ENCODE assay signal across 8 cellular contexts in the genomic region with DNA sequence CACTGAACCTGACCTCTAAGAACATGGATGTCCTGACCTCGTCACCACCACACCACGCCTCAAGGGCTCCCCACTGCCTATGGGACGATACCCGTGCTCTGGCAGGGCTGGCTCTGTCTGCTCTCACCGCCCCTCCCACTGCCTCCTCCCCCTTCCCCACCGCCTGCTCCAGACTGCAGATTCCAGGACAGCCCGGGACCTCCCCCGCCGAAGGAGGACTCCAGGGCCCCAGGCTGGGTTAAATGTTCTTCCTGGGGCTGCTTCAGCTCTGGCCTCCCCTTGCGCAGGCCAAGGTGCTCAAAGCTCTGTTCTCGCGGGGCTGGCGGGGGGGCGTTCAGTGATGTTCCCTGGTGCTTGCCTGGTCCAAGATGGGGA. TPM values are rescaled to one million over a fixed set of nuclear protein-coding genes. Genes with fewer than 3 reads are reported as not detected.
DNase-seq lines count a peak whose midpoint lies in the region; ATAC-seq and TF ChIP-seq lines count a peak whose summit lies in the region.

No MANE protein-coding gene starts in this region.

- WGBS in HUES64: 2% methylated on average over 14 of the region's 14 CpGs

- no peaks in the 10 kb centered on the region for H3K4me1 ChIP-seq in HUES64 (ENCODE audit: insufficient read depth, low read length)
- H3K4me1 ChIP-seq in ascending aorta: peaks cover 17 to 26% of the 10 kb centered on the region in 2 donors
- peaks cover 10 to 52% of the 10 kb centered on the region in 2 donors for H3K4me1 ChIP-seq in thoracic aorta (ENCODE audit: control insufficient read depth in 1 of 2, low read depth in 2 of 2)

- intact Hi-C loops in ascending aorta (cut with DNase I): loop anchor here (1.0 to 10.0 kb wide), 3 partner anchors 25 to 232 kb away; partner anchors contain the start of genes ECI1, NTHL1 and TSC2

- H3K9ac ChIP-seq in HUES64 (ENCODE audit: low read depth, low read length): no peak overlapping the region

- in situ Hi-C loops in GM13977 (cut with MboI; ENCODE audit: low pct_unique_long_range_greater_than_20kb, low sequenced_read_pairs, unreplicated experiment): loop anchor here (5.0 kb wide), 1 partner anchor 120 kb away; no protein-coding TSS in a partner anchor

- H3K27me3 ChIP-seq in HUES64 (ENCODE audit: insufficient read depth, low read length) (peaks cover 77% of the 10 kb centered on the region), ascending aorta (no peaks in the 10 kb centered on the region), thoracic aorta (replicated peaks; ENCODE audit: insufficient read depth) (peaks cover 6% of the 10 kb centered on the region)

- H3K9me3 ChIP-seq in HUES64 (ENCODE audit: insufficient read depth, low read depth, low read length): no peaks in the 10 kb centered on the region
- no peaks in the 10 kb centered on the region for H3K9me3 ChIP-seq in ascending aorta
- H3K9me3 ChIP-seq in thoracic aorta: no peaks in the 10 kb centered on the region

- peak; percentile 21 for TF ChIP-seq CTCF in GM13977 (IDR thresholded peaks at IDR 0.05; ENCODE audit: extremely low read depth, insufficient read depth, missing control alignments)
- no peak for TF ChIP-seq CTCF in ascending aorta (IDR thresholded peaks at IDR 0.05)
- TF ChIP-seq CTCF in thoracic aorta (IDR thresholded peaks at IDR 0.05): no peak

- peak overlapping the region; percentile 58 for H3K4me3 ChIP-seq in HUES64 (ENCODE audit: low read length)
- H3K4me3 ChIP-seq in ascending aorta: peak overlapping the region; percentile 35 to 58
- peak overlapping the region; percentile 63 for H3K4me3 ChIP-seq in thoracic aorta

- H3K27ac ChIP-seq in HUES64 (ENCODE audit: low read depth, low read length) (no peak overlapping the region), ascending aorta (no peak overlapping the region), thoracic aorta (no peak overlapping the region)

- DNase-seq in GM13977 (ENCODE audit: low spot score) (no peak), ascending aorta (ENCODE audit: low spot score in 2 of 2) (no peak), islet precursor cell (peak; percentile 97), thoracic aorta (ENCODE audit: low spot score) (no peak), NCI-H1417 (lab: John Stamatoyannopoulos, UW) (no peak), NK-92 (lab: John Stamatoyannopoulos, UW; ENCODE audit: unreplicated experiment) (no peak), left lobe of liver (ENCODE audit: low spot score) (no peak)

- ATAC-seq in thoracic aorta (ENCODE audit: insufficient number of reproducible peaks, low FRiP score, low read depth) (no peak), left lobe of liver (no peak)

- H3K36me3 ChIP-seq in HUES64 (ENCODE audit: insufficient read depth, low read length) (no peaks in the 10 kb centered on the region), ascending aorta (no peaks in the 10 kb centered on the region), thoracic aorta (no peaks in the 10 kb centered on the region)

RNA-seq across cellular contexts. Expression of gene NPW, which starts 3.1 kb away (rescaled TPM):
- polyA plus RNA-seq in HUES64 (2013, experiment 1 of 2): 1.8 TPM
- polyA plus RNA-seq in HUES64 (2013, experiment 2 of 2): 1.4 TPM
- total RNA-seq in ascending aorta (not detected), thoracic aorta (not detected), left lobe of liver (8.5 TPM)

RNA-seq across cellular contexts. Expression of gene NHERF2, which starts 4.0 kb away (rescaled TPM):
- polyA plus RNA-seq in HUES64 (2013, experiment 1 of 2): 5.8 TPM
- 7.9 TPM for polyA plus RNA-seq in HUES64 (2013, experiment 2 of 2)
- total RNA-seq in ascending aorta: 123 TPM
- 10 to 100 TPM; 66.0 to 84.1 TPM for total RNA-seq in thoracic aorta
- 334 TPM for total RNA-seq in left lobe of liver

RNA-seq across cellular contexts. Expression of gene ZNF598, which starts 13.1 kb away (rescaled TPM):
- 28.1 TPM for polyA plus RNA-seq in HUES64 (2013, experiment 1 of 2)
- 25.1 TPM for polyA plus RNA-seq in HUES64 (2013, experiment 2 of 2)
- total RNA-seq in ascending aorta (31.1 TPM), thoracic aorta (10 to 100 TPM; 65.8 to 68.5 TPM), left lobe of liver (29.9 TPM)

RNA-seq across cellular contexts. Expression of gene NTHL1, which starts 24.9 kb away (rescaled TPM):
- 53.2 TPM for polyA plus RNA-seq in HUES64 (2013, experiment 1 of 2)
- 44.9 TPM for polyA plus RNA-seq in HUES64 (2013, experiment 2 of 2)
- total RNA-seq in ascending aorta: 59.5 TPM
- total RNA-seq in thoracic aorta: 10 to 100 TPM in 1 of 2 donors, 1 to 10 TPM in 1; 7.7 to 13.4 TPM
- 109 TPM for total RNA-seq in left lobe of liver

RNA-seq across cellular contexts. Expression of gene TSC2, which starts 25.1 kb away (rescaled TPM):
- polyA plus RNA-seq in HUES64 (2013, experiment 1 of 2): 39.7 TPM
- polyA plus RNA-seq in HUES64 (2013, experiment 2 of 2): 37.3 TPM
- 258 TPM for total RNA-seq in ascending aorta
- 100 to 1,000 TPM; 112 to 123 TPM for total RNA-seq in thoracic aorta
- total RNA-seq in left lobe of liver: 117 TPM
